Comparison of ENCODE assay signal across 18 cellular contexts in the genomic region with DNA sequence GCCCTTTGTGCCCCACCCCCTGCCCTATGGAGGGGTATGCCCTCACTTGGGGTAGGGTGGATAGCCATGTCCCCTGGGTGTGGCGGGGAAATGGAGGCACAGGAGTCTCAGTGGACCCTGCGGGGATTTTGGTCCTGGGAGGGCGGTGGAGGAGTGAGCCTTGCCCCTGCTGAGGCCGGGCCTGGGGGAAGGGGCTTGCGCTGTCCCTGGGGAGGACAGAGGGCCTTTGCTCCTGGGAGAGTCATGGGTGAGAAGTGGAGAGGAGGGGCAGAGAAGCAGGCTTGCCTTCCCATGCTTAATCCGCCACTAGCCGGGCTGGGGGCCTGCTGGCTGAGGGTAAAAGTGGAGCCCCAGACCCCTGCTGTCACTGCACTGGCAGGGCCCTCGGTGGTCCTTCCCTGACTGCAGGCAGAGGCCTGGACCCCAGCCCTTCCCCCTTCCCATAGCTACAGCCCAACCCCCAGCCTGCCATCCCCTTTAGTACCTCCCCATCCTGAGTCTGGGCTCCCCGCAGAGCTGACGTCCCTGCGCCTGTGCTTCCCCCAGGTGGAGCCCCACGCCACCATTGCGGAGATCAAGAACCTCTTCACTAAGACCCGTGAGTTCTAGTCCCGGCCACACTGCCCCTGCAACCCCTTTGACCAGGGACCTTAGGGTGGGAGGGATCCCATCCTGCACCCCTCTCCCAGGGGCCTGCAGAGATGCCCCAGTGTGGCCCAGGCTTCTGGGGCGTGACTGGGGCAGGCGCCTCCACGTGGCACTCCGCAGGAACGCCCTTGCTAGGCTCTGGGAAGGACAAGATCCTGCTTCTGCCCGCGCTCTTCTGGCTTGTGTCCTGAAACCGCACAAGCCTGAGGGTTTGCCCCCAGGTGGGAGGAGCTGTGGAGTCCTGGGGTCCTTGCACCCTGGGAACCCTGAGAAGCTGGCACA. TPM values are rescaled to one million over a fixed set of nuclear protein-coding genes. Genes with fewer than 3 reads are reported as not detected.
DNase-seq lines count a peak whose midpoint lies in the region; ATAC-seq, FAIRE-seq and TF ChIP-seq lines count a peak whose summit lies in the region.
"Had no signal": no experiment of that assay in that cellular context is flagged by ENCODE, and none has a peak within 500 bp of the region (broad histone marks: within the 10 kb centered on the region; RNA-seq: fewer than 3 reads in every experiment).

No MANE protein-coding gene starts in this region.

- H3K36me3 Mint-ChIP-seq in H9 (ENCODE audit: insufficient read depth in 1 of 3, low read depth in 3 of 3) (peaks cover 7 to 16% (median 8%) of the 10 kb centered on the region in 3 experiments; a peak in 6 of 7 replicates), MCF 10A (ENCODE audit: insufficient read depth, unreplicated experiment) (no peaks in the 10 kb centered on the region)
- peaks cover 21% of the 10 kb centered on the region for H3K36me3 Mint-ChIP-seq in stimulated activated effector memory CD8-positive, alpha-beta T cell treated with anti-CD3 and anti-CD28 coated beads, Interleukin-12 subunit alpha, Interleukin-12 subunit beta, amount 100 ng/mL, for 72 hours

- H3K36me3 ChIP-seq in kidney (ENCODE audit: control insufficient read depth in 1 of 2, insufficient read depth in 2 of 2, low read length in 2 of 2) = no peaks in the 10 kb centered on the region

- CTCF ChIA-PET in MCF 10A (lab: Yijun Ruan, JAX) = interaction anchor here (0.5 to 1.6 kb wide), 5 partner anchors 9 to 725 kb away, joined by 3 to 7 read pairs (median 4); a partner anchor contains a TSS

- no peak overlapping the region for H2BK5ac ChIP-seq in H9 (ENCODE audit: insufficient read length, low read length)

- no peak overlapping the region for H4K5ac ChIP-seq in H9 (ENCODE audit: insufficient read length, low read depth, low read length)

- H3K4ac ChIP-seq in H9 (ENCODE audit: low read depth, low read length) = no peak overlapping the region

- no peak overlapping the region for H3K4me2 ChIP-seq in H9 (ENCODE audit: insufficient read depth, insufficient read length, low read length)

- TF ChIP-seq CTCF in H9 (conservative IDR thresholded peaks at IDR 0.05) (no peak), MCF 10A (IDR thresholded peaks at IDR 0.05; ENCODE audit: unreplicated experiment) (no peak), kidney (IDR thresholded peaks at IDR 0.05; ENCODE audit: borderline replicate concordance, extremely low read depth, insufficient read depth) (no peak)

- H3K79me1 ChIP-seq in H9 (ENCODE audit: insufficient read depth, low read depth, low read length, poor library complexity, severe bottlenecking) = peaks cover 9% of the 10 kb centered on the region

- no peak overlapping the region for H2AK5ac ChIP-seq in H9 (ENCODE audit: insufficient read length, low read length)

- H3K4me1 Mint-ChIP-seq in H9 (peaks cover 32 to 49% of the 10 kb centered on the region in 2 experiments), MCF 10A (ENCODE audit: insufficient read depth, unreplicated experiment) (peaks cover 20% of the 10 kb centered on the region)
- H3K4me1 Mint-ChIP-seq in stimulated activated effector memory CD8-positive, alpha-beta T cell treated with anti-CD3 and anti-CD28 coated beads, Interleukin-12 subunit alpha, Interleukin-12 subunit beta, amount 100 ng/mL, for 72 hours = peaks cover 47% of the 10 kb centered on the region

- H3K18ac ChIP-seq in H9 (ENCODE audit: insufficient read length, low read depth, low read length) = no peak overlapping the region

- H3K14ac ChIP-seq in H9 (ENCODE audit: insufficient read depth, low read length) = no peak overlapping the region; the same call in 1 of the 2 replicates

- no peak overlapping the region for H2AFZ ChIP-seq in H9 (ENCODE audit: low read length)
- H2AFZ ChIP-seq: GM23248 had no signal

- no TSS peak for BruUV-seq in MCF 10A (replicated peaks; lab: Mats Ljungman, UMichigan)

- H3K9me3 Mint-ChIP-seq in H9 = no peaks in the 10 kb centered on the region
- H3K9me3 Mint-ChIP-seq in MCF 10A (ENCODE audit: unreplicated experiment) = no peaks in the 10 kb centered on the region
- H3K9me3 Mint-ChIP-seq in stimulated activated effector memory CD8-positive, alpha-beta T cell treated with anti-CD3 and anti-CD28 coated beads, Interleukin-12 subunit alpha, Interleukin-12 subunit beta, amount 100 ng/mL, for 72 hours = no peaks in the 10 kb centered on the region

- no peaks in the 10 kb centered on the region for H3K9me3 ChIP-seq in H9 (ENCODE audit: control insufficient read depth, low read depth, low read length)
- H3K9me3 ChIP-seq in kidney (ENCODE audit: control insufficient read depth in 1 of 2, low read length in 2 of 2) = no peaks in the 10 kb centered on the region

- no peak overlapping the region for H2BK15ac ChIP-seq in H9 (ENCODE audit: low read depth, low read length)

- peaks cover 1% of the 10 kb centered on the region; the same call in 1 of the 2 replicates for H3K79me2 ChIP-seq in H9 (ENCODE audit: insufficient read depth, low read length)

- no peak overlapping the region for H3K23ac ChIP-seq in H9 (ENCODE audit: insufficient read length, low read depth, low read length)

- H2BK12ac ChIP-seq in H9 (ENCODE audit: insufficient read length, low read depth, low read length) = no peak overlapping the region

- no peak overlapping the region for H3T11ph ChIP-seq in H9 (ENCODE audit: low read length)

- no peak overlapping the region for H3K27ac ChIP-seq in H9 (ENCODE audit: insufficient read length, low read depth, low read length)
- H3K27ac ChIP-seq in kidney (ENCODE audit: low read depth in 2 of 2, low read length in 2 of 2) = peak overlapping the region; percentile 17 to 71
- H3K27ac ChIP-seq: GM23248 had no signal

- no peaks in the 10 kb centered on the region for H4K20me1 ChIP-seq in H9 (ENCODE audit: control insufficient read depth, insufficient read depth, insufficient read length)

- no peak overlapping the region for H3K4me3 ChIP-seq in kidney (ENCODE audit: low read length in 2 of 2)
- H3K4me3 ChIP-seq: GM23248 had no signal

- no peak overlapping the region for H4K91ac ChIP-seq in H9 (ENCODE audit: insufficient read length, low read depth, low read length)

- H3K27ac Mint-ChIP-seq in H9 (peak overlapping the region in 2 of 3 experiments; percentile 58 to 64; a peak in 3 of 7 replicates), MCF 10A (ENCODE audit: low read depth, unreplicated experiment) (peak overlapping the region; percentile 94)
- H3K27ac Mint-ChIP-seq in stimulated activated effector memory CD8-positive, alpha-beta T cell treated with anti-CD3 and anti-CD28 coated beads, Interleukin-12 subunit alpha, Interleukin-12 subunit beta, amount 100 ng/mL, for 72 hours = peak overlapping the region; percentile 92

- H3K23me2 ChIP-seq in H9 (ENCODE audit: insufficient read length, low read depth, low read length, poor library complexity, severe bottlenecking) = no peaks in the 10 kb centered on the region

- no peak overlapping the region for H2BK20ac ChIP-seq in H9 (ENCODE audit: low read depth, low read length, poor library complexity, severe bottlenecking)

- H3K27me3 Mint-ChIP-seq in H9 (ENCODE audit: low read depth) (no peaks in the 10 kb centered on the region), MCF 10A (ENCODE audit: insufficient read depth, unreplicated experiment) (no peaks in the 10 kb centered on the region)

- FAIRE-seq in kidney (lab: Jason Lieb, UNC) = no peak
- FAIRE-seq: GM19239 had no signal

- H2BK120ac ChIP-seq in H9 (ENCODE audit: low read depth, low read length, poor library complexity, severe bottlenecking) = no peak overlapping the region

- no peak overlapping the region for H3K9ac ChIP-seq in H9 (ENCODE audit: extremely low read depth, insufficient read length, low read length)
- H3K9ac ChIP-seq in kidney (ENCODE audit: low read length in 2 of 2) = no peak overlapping the region
- H3K9ac ChIP-seq: GM23248 had no signal

- H3K4me1 ChIP-seq in H9 (ENCODE audit: insufficient read depth, low read length) (no peaks in the 10 kb centered on the region; the same call in 1 of the 2 replicates), kidney (ENCODE audit: control insufficient read depth in 1 of 2, insufficient read depth in 1 of 2, low read depth in 1 of 2, low read length in 2 of 2) (peaks cover 6 to 15% of the 10 kb centered on the region in 2 donors)

- POLR2A ChIA-PET in MCF 10A (lab: Yijun Ruan, JAX) = interaction anchor here (1.0 to 2.2 kb wide), 7 partner anchors 9 to 67 kb away, joined by 3 to 18 read pairs (median 4); a partner anchor contains a TSS

- no peak overlapping the region for H3K56ac ChIP-seq in H9 (ENCODE audit: insufficient read length, low read depth, low read length)

- H3K4me3 Mint-ChIP-seq in H9 (0 out of 5 replicates have a peak overlapping the region, but pooled peaks of 1 of the 2 experiments have one; percentile 46), MCF 10A (ENCODE audit: unreplicated experiment) (no peak overlapping the region)
- peak overlapping the region; percentile 59 for H3K4me3 Mint-ChIP-seq in stimulated activated effector memory CD8-positive, alpha-beta T cell treated with anti-CD3 and anti-CD28 coated beads, Interleukin-12 subunit alpha, Interleukin-12 subunit beta, amount 100 ng/mL, for 72 hours

- intact Hi-C loops in MCF 10A (cut with micrococcal nuclease) (no loop called here), kidney (cut with DNase I) (no loop called here)

- ATAC-seq in stimulated activated effector memory CD8-positive, alpha-beta T cell treated with anti-CD3 and anti-CD28 coated beads, Interleukin-12 subunit alpha, Interleukin-12 subunit beta, amount 100 ng/mL, for 72 hours = no peak
- ATAC-seq: activated CD4-positive, CD25-positive, alpha-beta regulatory T cell treated with anti-CD3 and anti-CD28 coated beads, Interleukin-2, amount 50 U/mL, for 24 hours had no signal

- WGBS in H9 (ENCODE audit: extremely low coverage, insufficient read length, low lambda C conversion rate) = no CpG with 5 or more reads among the region's 23 CpGs

- no peaks in the 10 kb centered on the region for H3K27me3 ChIP-seq in H9 (ENCODE audit: insufficient read depth, low read length)

- DNase-seq in H9 = peak; percentile 68
- no peak for DNase-seq in MCF 10A (ENCODE audit: unreplicated experiment)
- DNase-seq in kidney = no peak
- no peak for DNase-seq in stimulated activated effector memory CD8-positive, alpha-beta T cell treated with anti-CD3 and anti-CD28 coated beads, Interleukin-12 subunit alpha, Interleukin-12 subunit beta, amount 100 ng/mL, for 72 hours (ENCODE audit: low spot score in 2 of 2)
- DNase-seq in NCI-H1694 (lab: John Stamatoyannopoulos, UW) = no peak
- DNase-seq in HT-29 (ENCODE audit: low spot score) = no peak
- DNase-seq in HPDE6-E6E7 (ENCODE audit: extremely low spot score) = no peak
- no peak for DNase-seq in NCI-H1105 (lab: John Stamatoyannopoulos, UW)
- DNase-seq: activated T-cell treated with anti-CD3 and anti-CD28 coated beads, Interleukin-2, amount 50 U/mL, for 48 hours; effector memory CD4-positive, alpha-beta T cell; glutamatergic neuron; GM23248; NCI-H2171; stimulated activated CD4-positive, alpha-beta T cell treated with anti-CD3 and anti-CD28 coated beads, Interleukin-1b, Interleukin-23, amount 100 ng/mL, for 48 hours had no signal

- no peak overlapping the region for H4K8ac ChIP-seq in H9 (replicated peaks; ENCODE audit: insufficient read length, low read depth, low read length)

RNA-seq across cellular contexts. Expression of a gene that starts 8.9 kb away (rescaled TPM):
- total RNA-seq in H9 (2021) = 155 and 161 TPM in 2 replicates
- 153 and 165 TPM in 2 replicates for total RNA-seq in MCF 10A (2022)
- total RNA-seq in kidney = 146 TPM
- polyA plus RNA-seq in kidney (ENCODE audit: insufficient read depth, low read depth, low replicate concordance) = 894 TPM
- 482 and 492 TPM in 2 replicates for total RNA-seq in HT-29 (2014; rRNA removed; shearing (Covaris generic))

RNA-seq across cellular contexts. Expression of a gene that starts 20.0 kb away (rescaled TPM):
- total RNA-seq in H9 (2021) (not detected in 2 replicates), MCF 10A (2022) (not detected in 2 replicates), kidney (0.76 TPM)
- polyA plus RNA-seq in kidney (ENCODE audit: insufficient read depth, low read depth, low replicate concordance) = not detected
- total RNA-seq in HT-29 (2014; rRNA removed; shearing (Covaris generic)) = not detected in 2 replicates
- total RNA-seq: GM23248, HT1080 had no signal
- polyA plus RNA-seq: BJ, GM23248 had no signal

RNA-seq across cellular contexts. Expression of a gene that starts 33.5 kb away (rescaled TPM):
- total RNA-seq in H9 (2021) (162 and 164 TPM in 2 replicates), MCF 10A (2022) (74.1 and 106 TPM in 2 replicates), kidney (132 TPM)
- 280 TPM for polyA plus RNA-seq in kidney (ENCODE audit: insufficient read depth, low read depth, low replicate concordance)
- total RNA-seq in HT-29 (2014; rRNA removed; shearing (Covaris generic)) = 117 and 146 TPM in 2 replicates

RNA-seq across cellular contexts. Expression of a gene that starts 44.7 kb away (rescaled TPM):
- 77.7 and 87.0 TPM in 2 replicates for total RNA-seq in H9 (2021)
- total RNA-seq in MCF 10A (2022) = 71.6 and 97.4 TPM in 2 replicates
- total RNA-seq in kidney = 77.9 TPM
- 122 TPM for polyA plus RNA-seq in kidney (ENCODE audit: insufficient read depth, low read depth, low replicate concordance)
- total RNA-seq in HT-29 (2014; rRNA removed; shearing (Covaris generic)) = 77.7 and 79.9 TPM in 2 replicates
